ENCODE assay signal across 8 cellular contexts in genomic region chr12:108825205-108825950, GRCh38. TPM values are rescaled to one million over a fixed set of nuclear protein-coding genes. Genes with fewer than 3 reads are reported as not detected.
DNase-seq lines count a peak whose midpoint lies in the region; ATAC-seq and TF ChIP-seq lines count a peak whose summit lies in the region.

No MANE protein-coding gene starts in this region.

- no peak overlapping the region for H3K4me3 Mint-ChIP-seq in activated CD8-positive, alpha-beta T cell treated with anti-CD3 and anti-CD28 coated beads for 36 hours

- H3K9me3 Mint-ChIP-seq in activated CD8-positive, alpha-beta T cell treated with anti-CD3 and anti-CD28 coated beads for 36 hours = no peaks in the 10 kb centered on the region

- H3K4me2 ChIP-seq in GM23248 (ENCODE audit: unreplicated experiment) = peak overlapping the region; percentile 80

- in situ Hi-C loops in GM23248 (cut with MboI) = no loop called here

- peaks cover 92% of the 10 kb centered on the region for H3K79me2 ChIP-seq in GM23248 (ENCODE audit: insufficient read depth)

- WGBS in GM23248 (ENCODE audit: low coverage in 1 of 2, low lambda C conversion rate in 2 of 2, missing lambda C conversion rate in 2 of 2), 2 experiments = 19 to 23% methylated on average over 8 of the region's 8 CpGs

- H3K27me3 ChIP-seq in GM23248 (replicated peaks; ENCODE audit: insufficient read depth) = no peaks in the 10 kb centered on the region
- no peaks in the 10 kb centered on the region for H3K27me3 ChIP-seq in uterus

- H3K9me3 ChIP-seq in GM23248 (ENCODE audit: low read depth) (no peaks in the 10 kb centered on the region), uterus (no peaks in the 10 kb centered on the region)

- H3K36me3 Mint-ChIP-seq in activated CD8-positive, alpha-beta T cell treated with anti-CD3 and anti-CD28 coated beads for 36 hours (ENCODE audit: low read depth) = peaks cover 17% of the 10 kb centered on the region

- peaks cover 37% of the 10 kb centered on the region for H3K4me1 Mint-ChIP-seq in activated CD8-positive, alpha-beta T cell treated with anti-CD3 and anti-CD28 coated beads for 36 hours (ENCODE audit: low read depth)

- DNase-seq in AG10803 (ENCODE audit: low read depth) = peak; percentile 61
- DNase-seq in GM23248 = peak; percentile 76
- peak; percentile 40 for DNase-seq in activated CD8-positive, alpha-beta T cell treated with anti-CD3 and anti-CD28 coated beads for 36 hours
- no peak for DNase-seq in left lobe of liver (ENCODE audit: low spot score)
- DNase-seq in uterus = no peak
- no peak for DNase-seq in GM19240 (ENCODE audit: insufficient read length, low spot score)

- H3K4me3 ChIP-seq in AG10803 (ENCODE audit: low read length) (peak overlapping the region; percentile 49), GM23248 (peak overlapping the region; percentile 61), uterus (no peak overlapping the region)

- no peaks in the 10 kb centered on the region for H3K9me2 ChIP-seq in GM23248 (ENCODE audit: insufficient read depth)

- intact Hi-C loops in activated CD8-positive, alpha-beta T cell treated with anti-CD3 and anti-CD28 coated beads for 36 hours (cut with micrococcal nuclease) = no loop called here
- intact Hi-C loops in uterus (cut with DNase I; ENCODE audit: low total_unique reads) = no loop called here

- TF ChIP-seq CTCF in AG10803 (conservative IDR thresholded peaks at IDR 0.05; ENCODE audit: low read length) = no peak
- TF ChIP-seq CTCF in activated CD8-positive, alpha-beta T cell treated with anti-CD3 and anti-CD28 coated beads for 36 hours (IDR thresholded peaks at IDR 0.05) = no peak
- no peak for TF ChIP-seq CTCF in uterus (IDR thresholded peaks at IDR 0.05)

- H2AFZ ChIP-seq in GM23248 = no peak overlapping the region

- CTCF ChIA-PET in activated CD8-positive, alpha-beta T cell treated with anti-CD3 and anti-CD28 coated beads for 36 hours (lab: Charles Lee) = interaction anchor here (0.7 to 2.9 kb wide), 4 partner anchors 14 to 568 kb away, joined by 3 to 12 read pairs (median 4); no protein-coding TSS in a partner anchor

- H4K20me1 ChIP-seq in GM23248 (ENCODE audit: insufficient read depth) = no peaks in the 10 kb centered on the region

- no peaks in the 10 kb centered on the region for H3K27me3 Mint-ChIP-seq in activated CD8-positive, alpha-beta T cell treated with anti-CD3 and anti-CD28 coated beads for 36 hours

- peaks cover 88% of the 10 kb centered on the region for H3F3A ChIP-seq in GM23248 (ENCODE audit: insufficient read depth)

- H3K27ac Mint-ChIP-seq in activated CD8-positive, alpha-beta T cell treated with anti-CD3 and anti-CD28 coated beads for 36 hours = peak overlapping the region; percentile 40

- POLR2A ChIA-PET in activated CD8-positive, alpha-beta T cell treated with anti-CD3 and anti-CD28 coated beads for 36 hours (lab: Charles Lee) = interaction anchor here (0.6 to 2.5 kb wide), 3 partner anchors 9 to 110 kb away, joined by 3 to 7 read pairs (median 3); no protein-coding TSS in a partner anchor

- no peak for TF ChIP-seq POLR2A in uterus (IDR thresholded peaks at IDR 0.05)

- H3K4me1 ChIP-seq in GM23248 (ENCODE audit: insufficient read depth) (peaks cover 88% of the 10 kb centered on the region), uterus (peaks cover 8 to 11% of the 10 kb centered on the region in 2 donors)

- peaks cover 40% of the 10 kb centered on the region for H3K36me3 ChIP-seq in GM23248 (ENCODE audit: low read depth)
- H3K36me3 ChIP-seq in uterus = no peaks in the 10 kb centered on the region

- ATAC-seq in activated CD8-positive, alpha-beta T cell treated with anti-CD3 and anti-CD28 coated beads for 36 hours = peak; percentile 42
- peak; percentile 37 for ATAC-seq in left lobe of liver
- ATAC-seq in GM21737 (IDR thresholded peaks at IDR 0.05; ENCODE audit: unreplicated experiment) = no peak
- no peak for ATAC-seq in HG02623 (IDR thresholded peaks at IDR 0.05; ENCODE audit: unreplicated experiment)

- H3K27ac ChIP-seq in GM23248 = peak overlapping the region; percentile 100
- peak overlapping the region; percentile 79 to 84 for H3K27ac ChIP-seq in uterus

- peak overlapping the region; percentile 95 for H3K9ac ChIP-seq in GM23248

RNA-seq across cellular contexts. Expression of gene SSH1, which starts 32.0 kb away (rescaled TPM):
- 21.9 and 33.5 TPM in 2 replicates for total RNA-seq in GM23248 (2014; rRNA removed; shearing (Covaris generic))
- 44.0 and 49.0 TPM in 2 replicates for polyA plus RNA-seq in GM23248 (2016; fragmentation: Nextera tagmentation; extraction: Ambion mirVana)
- total RNA-seq in activated CD8-positive, alpha-beta T cell treated with anti-CD3 and anti-CD28 coated beads for 36 hours = 10 to 100 TPM; 33.0 to 34.5 TPM
- total RNA-seq in left lobe of liver (18.9 TPM), uterus (10 to 100 TPM in 2 of 4 donors, 1 to 10 TPM in 2; 8.7 to 55.4 (median 10.7) TPM)

RNA-seq across cellular contexts. Expression of gene DAO, which starts 54.5 kb away (rescaled TPM):
- total RNA-seq in GM23248 (2014; rRNA removed; shearing (Covaris generic)) = not detected in 2 replicates
- polyA plus RNA-seq in GM23248 (2016; fragmentation: Nextera tagmentation; extraction: Ambion mirVana) = not detected in 2 replicates
- not detected for total RNA-seq in activated CD8-positive, alpha-beta T cell treated with anti-CD3 and anti-CD28 coated beads for 36 hours
- total RNA-seq in left lobe of liver = 65.3 TPM
- total RNA-seq in uterus = not detected

Comparison
In these comparisons a context has a peak if more than half of its experiments do, and no peak if none do; other contexts are left out.
1. DNase-seq: peak in AG10803 (single experiment), GM23248 (single experiment) and activated CD8-positive, alpha-beta T cell treated with anti-CD3 and anti-CD28 coated beads for 36 hours (single experiment); none in left lobe of liver (single experiment), uterus (0 of 2) and GM19240 (single experiment).
2. H3K4me3 ChIP-seq: peak in AG10803 (single experiment) and GM23248 (single experiment); none in uterus (0 of 2).
3. ATAC-seq: peak in activated CD8-positive, alpha-beta T cell treated with anti-CD3 and anti-CD28 coated beads for 36 hours (single experiment) and left lobe of liver (single experiment); none in GM21737 (single experiment) and HG02623 (single experiment).
4. RNA of gene DAO, which starts 54.5 kb away (total RNA-seq): 65.3 TPM in left lobe of liver (single experiment); not detected in GM23248, not detected in activated CD8-positive, alpha-beta T cell treated with anti-CD3 and anti-CD28 coated beads for 36 hours and not detected in uterus; every median in the first group is over 10 times any median in the second.